17 cellular contexts compared by ENCODE assay signal in the genomic region with DNA sequence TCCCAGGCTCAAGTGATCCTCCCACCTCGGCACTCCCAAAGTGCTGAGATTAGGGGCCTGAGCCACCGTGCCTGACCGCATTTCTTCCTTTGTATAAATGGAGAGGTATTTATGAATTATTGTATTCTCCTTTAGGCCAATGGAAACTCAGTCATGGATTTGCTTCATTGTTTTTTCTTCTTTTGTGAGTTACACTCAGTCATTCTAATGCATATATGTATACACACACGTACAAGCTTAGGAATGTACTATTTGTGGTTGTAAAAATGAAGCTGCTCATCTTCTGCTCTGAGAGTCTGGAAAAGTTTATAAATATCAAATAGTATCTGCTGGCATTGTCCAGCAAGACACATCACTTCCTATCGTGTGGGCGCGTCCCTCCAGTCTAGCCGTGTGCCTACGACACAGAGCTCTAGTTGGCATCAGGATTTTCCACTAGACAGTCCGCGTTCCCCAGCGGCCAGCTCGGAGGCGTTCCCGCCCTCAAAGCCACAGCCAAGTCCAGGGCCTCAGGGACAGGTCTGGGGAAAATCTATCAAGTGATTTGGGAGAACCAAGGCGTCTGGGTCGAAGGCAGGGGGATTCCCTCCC.
DNase-seq lines count a peak whose midpoint lies in the region; ATAC-seq and TF ChIP-seq lines count a peak whose summit lies in the region.
"Had no signal": no experiment of that assay in that cellular context is flagged by ENCODE, and none has a peak within 500 bp of the region (broad histone marks: within the 10 kb centered on the region; RNA-seq: fewer than 3 reads in every experiment).

No MANE protein-coding gene starts in this region.

- peaks cover 9% of the 10 kb centered on the region for H3K9me3 Mint-ChIP-seq in type B pancreatic cell
- H3K9me3 Mint-ChIP-seq: T-helper 2 cell treated with Interferon-gamma antibody and Interleukin-4, amounts not matched to agents 5 μg/mL and 100 μg/mL, for 36 hours had no signal

- H3K4me1 ChIP-seq in RWPE2 (ENCODE audit: insufficient read depth, poor library complexity, severe bottlenecking) = peaks cover 19% of the 10 kb centered on the region
- H3K4me1 ChIP-seq: psoas muscle had no signal

- no peaks in the 10 kb centered on the region for H3K36me3 ChIP-seq in RWPE2 (ENCODE audit: low read depth)

- peaks cover 4% of the 10 kb centered on the region for H3K27me3 Mint-ChIP-seq in type B pancreatic cell

- no peaks in the 10 kb centered on the region for H3K4me1 Mint-ChIP-seq in type B pancreatic cell (ENCODE audit: unreplicated experiment)

- no peak for TF ChIP-seq CTCF in RWPE2 (IDR thresholded peaks at IDR 0.05; ENCODE audit: poor library complexity, severe bottlenecking)
- TF ChIP-seq CTCF in epithelial cell of esophagus (IDR thresholded peaks at IDR 0.05; ENCODE audit: insufficient read depth, low read depth, low read length, missing control alignments) = no peak
- no peak for TF ChIP-seq CTCF in GM10248 (IDR thresholded peaks at IDR 0.05; ENCODE audit: control extremely low read depth, extremely low read depth, low read depth, missing control alignments)
- TF ChIP-seq CTCF in type B pancreatic cell (conservative IDR thresholded peaks at IDR 0.05) = no peak

- no peak overlapping the region for H3K4me3 ChIP-seq in RWPE2 (ENCODE audit: severe bottlenecking)
- no peak overlapping the region for H3K4me3 ChIP-seq in epithelial cell of esophagus (ENCODE audit: low read length)
- H3K4me3 ChIP-seq: psoas muscle had no signal

- peak; percentile 88 for DNase-seq in GM03348 (ENCODE audit: low spot score)
- no peak for DNase-seq in RWPE2 (ENCODE audit: low spot score)
- DNase-seq in epithelial cell of esophagus (ENCODE audit: low read depth) = peak; percentile 27
- peak; percentile 17 for DNase-seq in pulmonary artery endothelial cell (ENCODE audit: low read depth, low spot score)
- DNase-seq in GM10248 (ENCODE audit: extremely low spot score) = no peak
- no peak for DNase-seq in type B pancreatic cell (ENCODE audit: extremely low spot score, unreplicated experiment)
- no peak for DNase-seq in COR-L47 (lab: John Stamatoyannopoulos, UW)
- DNase-seq: erythroblast; midbrain; NCI-H146; NCI-H524 treated with DMSO at 0.1 percent for 48 hours; psoas muscle; RPMI8226; stimulated activated CD4-positive, alpha-beta T cell treated with anti-CD3 and anti-CD28 coated beads, Interleukin-2, amount 100 ng/mL, for 48 hours; stimulated activated naive CD8-positive, alpha-beta T cell treated with anti-CD3 and anti-CD28 coated beads, Interleukin-15, Interleukin-2, amounts not matched to agents 100 U/mL and 50 U/mL, for 24 hours had no signal

- H3K36me3 Mint-ChIP-seq in type B pancreatic cell = no peaks in the 10 kb centered on the region

- peak; percentile 73 for ATAC-seq in RWPE2 (ENCODE audit: low read depth)
- no peak for ATAC-seq in GM18520 (IDR thresholded peaks at IDR 0.05; ENCODE audit: unreplicated experiment)
- ATAC-seq: psoas muscle; stimulated activated naive CD8-positive, alpha-beta T cell treated with anti-CD3 and anti-CD28 coated beads, Interleukin-15, Interleukin-2, amounts not matched to agents 100 U/mL and 50 U/mL, for 24 hours had no signal

- H3K27ac ChIP-seq in RWPE2 (ENCODE audit: poor library complexity, severe bottlenecking) = peak overlapping the region; percentile 78
- H3K27ac ChIP-seq: psoas muscle had no signal

- POLR2A ChIA-PET in GM10248 (lab: Yijun Ruan, JAX) = no interaction called here

- H3K9me3 ChIP-seq in RWPE2 (ENCODE audit: severe bottlenecking) = peaks cover 2% of the 10 kb centered on the region

- no peak overlapping the region for H3K27ac Mint-ChIP-seq in type B pancreatic cell
- H3K27ac Mint-ChIP-seq: T-helper 2 cell treated with Interferon-gamma antibody and Interleukin-4, amounts not matched to agents 5 μg/mL and 100 μg/mL, for 36 hours had no signal

- no peak overlapping the region for H3K4me3 Mint-ChIP-seq in type B pancreatic cell
- H3K4me3 Mint-ChIP-seq: T-helper 2 cell treated with Interferon-gamma antibody and Interleukin-4, amounts not matched to agents 5 μg/mL and 100 μg/mL, for 36 hours had no signal

- CTCF ChIA-PET in GM10248 (lab: Yijun Ruan, JAX) = interaction anchor here (1.2 to 13.8 kb wide), 6 partner anchors 13 to 482 kb away, joined by 3 to 125 read pairs (median 18); no protein-coding TSS in a partner anchor

- H3K27me3 ChIP-seq in RWPE2 (ENCODE audit: insufficient read depth, poor library complexity, severe bottlenecking) = no peaks in the 10 kb centered on the region

Comparison
In these comparisons a context has a peak if more than half of its experiments do, and no peak if none do; other contexts are left out.
1. DNase-seq: peak in GM03348 (single experiment), epithelial cell of esophagus (single experiment) and pulmonary artery endothelial cell (single experiment); none in RWPE2 (single experiment), GM10248 (single experiment), type B pancreatic cell (single experiment) and COR-L47 (single experiment).